2 cellular contexts compared by ENCODE assay signal in genomic region chr17:65174974-65175373, GRCh38.
A peak's percentile ranks its signal among the peaks of the same experiment; 100 is the strongest.
TF ChIP-seq lines count a peak whose summit lies in the region.

No MANE protein-coding gene starts in this region.

TF ChIP-seq in HEK293, 187 proteins besides CTCF, POLR2A, EP300 and RAD21 (continued from another document and continues in another):
- TF ChIP-seq ZNF529 (tag by site-specific recombination; IDR thresholded peaks at IDR 0.05; ENCODE audit: insufficient replicate concordance) (no peak), ZBTB26 (tag by site-specific recombination; optimal IDR thresholded peaks at IDR 0.05) (peak; percentile 13), ZSCAN5A (tag by site-specific recombination; IDR thresholded peaks at IDR 0.05) (no peak), ZNF416 (tag by site-specific recombination; IDR thresholded peaks at IDR 0.05) (no peak), KLF8 (tag by site-specific recombination; IDR thresholded peaks at IDR 0.05) (no peak), ZNF26 (tag by site-specific recombination; IDR thresholded peaks at IDR 0.05) (no peak), ZNF211 (tag by site-specific recombination; IDR thresholded peaks at IDR 0.05; ENCODE audit: low read depth) (no peak), ZNF670 (tag by site-specific recombination; IDR thresholded peaks at IDR 0.05; ENCODE audit: low read depth) (no peak), ZNF585B (tag by site-specific recombination; IDR thresholded peaks at IDR 0.05) (no peak), EGR2 (tag by site-specific recombination; IDR thresholded peaks at IDR 0.05; ENCODE audit: low read depth) (peak; percentile 63), ZNF239 (tag by site-specific recombination; IDR thresholded peaks at IDR 0.05) (no peak), ZNF548 (tag by site-specific recombination; IDR thresholded peaks at IDR 0.05) (no peak), YY1 (tag by site-specific recombination; IDR thresholded peaks at IDR 0.05) (no peak), ZNF624 (tag by site-specific recombination; IDR thresholded peaks at IDR 0.05) (no peak), ZNF792 (tag by site-specific recombination; IDR thresholded peaks at IDR 0.05) (no peak), ZNF335 (tag by site-specific recombination; conservative IDR thresholded peaks at IDR 0.05) (no peak), OVOL3 (tag by site-specific recombination; IDR thresholded peaks at IDR 0.05) (no peak), BCL6B (tag by site-specific recombination; IDR thresholded peaks at IDR 0.05) (no peak), ZSCAN4 (tag by site-specific recombination; IDR thresholded peaks at IDR 0.05) (peak; percentile 44), GFI1B (tag by site-specific recombination; IDR thresholded peaks at IDR 0.05) (no peak), ZFHX2 (tag by site-specific recombination; conservative IDR thresholded peaks at IDR 0.05) (peak; percentile 76; the same call in 1 of the 2 replicates), ZFP3 (tag by site-specific recombination; IDR thresholded peaks at IDR 0.05; ENCODE audit: low read depth) (no peak)

TF ChIP-seq in K562, 482 proteins besides CTCF, POLR2A, EP300 and RAD21:
- TF ChIP-seq ZBTB2 (IDR thresholded peaks at IDR 0.05) (0 out of 2 replicates have a peak, but pooled peaks have one; percentile 29), PHF20 (IDR thresholded peaks at IDR 0.05; ENCODE audit: partially characterized antibody) (peak; percentile 52), MYNN (IDR thresholded peaks at IDR 0.05) (peak; percentile 55; the same call in 1 of the 2 replicates), MYNN (CRISPR knock-in tag; IDR thresholded peaks at IDR 0.05) (no peak), HDAC1 (IDR thresholded peaks at IDR 0.05) (0 out of 4 replicates have a peak, but pooled peaks of 1 of the 2 experiments have one; percentile 18), SNAPC5 (CRISPR knock-in tag; IDR thresholded peaks at IDR 0.05) (no peak), TRIM24 (IDR thresholded peaks at IDR 0.05) (0 out of 4 replicates have a peak, but pooled peaks of 1 of the 2 experiments have one; percentile 10), TSC22D4 (tag; IDR thresholded peaks at IDR 0.05) (0 out of 2 replicates have a peak, but pooled peaks have one; percentile 79), ARHGAP35 (IDR thresholded peaks at IDR 0.05; ENCODE audit: partially characterized antibody) (peak; percentile 20), ZBTB43 (CRISPR knock-in tag; IDR thresholded peaks at IDR 0.05) (peak; percentile 45; the same call in 1 of the 2 replicates), NFIC (IDR thresholded peaks at IDR 0.05) (no peak)
